Comparison of ENCODE assay signal across 24 cellular contexts in the genomic region with DNA sequence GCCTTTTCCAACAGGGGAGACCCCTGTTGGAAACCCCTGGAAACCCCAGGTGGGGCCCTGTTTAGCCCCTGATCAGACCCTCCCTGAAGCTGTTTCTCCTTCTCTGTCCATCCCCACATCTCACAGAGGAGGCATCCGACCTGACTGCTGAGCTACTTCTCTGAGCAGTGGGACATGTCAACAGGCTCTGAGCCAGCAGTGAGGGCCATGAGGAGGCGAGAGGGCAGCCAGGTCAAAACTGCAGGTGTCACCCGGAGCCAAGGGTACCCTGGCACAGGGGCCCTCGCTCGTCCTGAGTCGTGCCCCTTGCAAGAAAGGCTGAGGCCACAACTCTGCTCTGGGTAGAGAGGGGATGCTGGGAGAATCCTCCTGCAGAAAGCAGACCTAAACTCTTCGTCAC.
"Had no signal": no experiment of that assay in that cellular context is flagged by ENCODE, and none has a peak within 500 bp of the region (broad histone marks: within the 10 kb centered on the region; RNA-seq: fewer than 3 reads in every experiment).

No MANE protein-coding gene starts in this region.

- H3K4me2 ChIP-seq: hepatocyte had no signal

- H2AFZ ChIP-seq: hepatocyte had no signal

- H3K79me2 ChIP-seq: hepatocyte had no signal

- DNase-seq: islet precursor cell; lower lobe of right lung; mammary epithelial cell; mesenchymal stem cell; midbrain; mucosa of descending colon; naive thymus-derived CD4-positive, alpha-beta T cell; pancreas; psoas muscle; stimulated activated CD4-positive, alpha-beta T cell treated with anti-CD3 and anti-CD28 coated beads, Interleukin-12 subunit alpha, Interleukin-12 subunit beta, amount 100 ng/mL, for 4 hours; stimulated activated CD4-positive, alpha-beta T cell treated with anti-CD3 and anti-CD28 coated beads, Interleukin-15, amount 100 ng/mL, for 24 hours; stimulated activated CD4-positive, alpha-beta T cell treated with anti-CD3 and anti-CD28 coated beads, Interleukin-2, amount 100 ng/mL, for 24 hours; stimulated activated CD4-positive, alpha-beta T cell treated with anti-CD3 and anti-CD28 coated beads, Interleukin-4, amount 100 ng/mL, for 1 hour; stimulated activated naive B cell treated with anti-CD40 and anti-IgM and Interleukin-4, amounts not matched to agents 10 μg/mL and 1 μg/mL and 100 μg/mL, for 72 hours; stimulated activated naive CD8-positive, alpha-beta T cell treated with anti-CD3 and anti-CD28 coated beads, Interleukin-15, Interleukin-2, amounts not matched to agents 100 U/mL and 50 U/mL, for 24 hours; upper lobe of left lung had no signal

- FAIRE-seq: pancreas had no signal

- H3K27ac ChIP-seq: hepatocyte, lower lobe of right lung, pancreas, psoas muscle, skin epidermis, suprapubic skin, tibial nerve, upper lobe of left lung, vagina had no signal

- H3K27ac Mint-ChIP-seq: naive thymus-derived CD4-positive, alpha-beta T cell; natural killer cell treated with Interleukin-12 subunit alpha and Interleukin-12 subunit beta and Interleukin-15 and Interleukin-18, amount 100 ng/mL, for 72 hours; stimulated activated naive B cell treated with anti-CD40 and anti-IgM and Interleukin-4, amounts not matched to agents 10 μg/mL and 1 μg/mL and 100 μg/mL, for 72 hours had no signal

- ATAC-seq: lower lobe of right lung; naive thymus-derived CD4-positive, alpha-beta T cell; pancreas; sciatic nerve; stimulated activated naive B cell treated with anti-CD40 and anti-IgM and Interleukin-4, amounts not matched to agents 10 μg/mL and 1 μg/mL and 100 μg/mL, for 72 hours; stimulated activated naive CD8-positive, alpha-beta T cell treated with anti-CD3 and anti-CD28 coated beads, Interleukin-15, Interleukin-2, amounts not matched to agents 100 U/mL and 50 U/mL, for 24 hours had no signal

- H3K4me3 Mint-ChIP-seq: naive thymus-derived CD4-positive, alpha-beta T cell; natural killer cell treated with Interleukin-12 subunit alpha and Interleukin-12 subunit beta and Interleukin-15 and Interleukin-18, amount 100 ng/mL, for 72 hours; stimulated activated naive B cell treated with anti-CD40 and anti-IgM and Interleukin-4, amounts not matched to agents 10 μg/mL and 1 μg/mL and 100 μg/mL, for 72 hours had no signal

- H3K27me3 ChIP-seq: heart right ventricle, hepatocyte, pancreas, suprapubic skin, tibial nerve, upper lobe of left lung, vagina had no signal

- H3K9me3 ChIP-seq: heart right ventricle, lower lobe of right lung, mucosa of descending colon, pancreas, psoas muscle, suprapubic skin, tibial nerve, upper lobe of left lung, vagina had no signal

- H3K4me1 ChIP-seq: lower lobe of right lung, pancreas, tibial nerve, upper lobe of left lung, vagina had no signal

- H3K36me3 Mint-ChIP-seq: natural killer cell treated with Interleukin-12 subunit alpha and Interleukin-12 subunit beta and Interleukin-15 and Interleukin-18, amount 100 ng/mL, for 72 hours had no signal

- H3K4me3 ChIP-seq: heart right ventricle, hepatocyte, lower lobe of right lung, mucosa of descending colon, pancreas, psoas muscle, skin epidermis, suprapubic skin, tibial nerve, upper lobe of left lung, vagina had no signal

- H3K9me3 Mint-ChIP-seq: natural killer cell treated with Interleukin-12 subunit alpha and Interleukin-12 subunit beta and Interleukin-15 and Interleukin-18, amount 100 ng/mL, for 72 hours; stimulated activated naive B cell treated with anti-CD40 and anti-IgM and Interleukin-4, amounts not matched to agents 10 μg/mL and 1 μg/mL and 100 μg/mL, for 72 hours had no signal

- H3K27me3 Mint-ChIP-seq: naive thymus-derived CD4-positive, alpha-beta T cell; natural killer cell treated with Interleukin-12 subunit alpha and Interleukin-12 subunit beta and Interleukin-15 and Interleukin-18, amount 100 ng/mL, for 72 hours; stimulated activated naive B cell treated with anti-CD40 and anti-IgM and Interleukin-4, amounts not matched to agents 10 μg/mL and 1 μg/mL and 100 μg/mL, for 72 hours had no signal

- H3K36me3 ChIP-seq: pancreas had no signal
